35 cellular contexts compared by ENCODE assay signal in the genomic region with DNA sequence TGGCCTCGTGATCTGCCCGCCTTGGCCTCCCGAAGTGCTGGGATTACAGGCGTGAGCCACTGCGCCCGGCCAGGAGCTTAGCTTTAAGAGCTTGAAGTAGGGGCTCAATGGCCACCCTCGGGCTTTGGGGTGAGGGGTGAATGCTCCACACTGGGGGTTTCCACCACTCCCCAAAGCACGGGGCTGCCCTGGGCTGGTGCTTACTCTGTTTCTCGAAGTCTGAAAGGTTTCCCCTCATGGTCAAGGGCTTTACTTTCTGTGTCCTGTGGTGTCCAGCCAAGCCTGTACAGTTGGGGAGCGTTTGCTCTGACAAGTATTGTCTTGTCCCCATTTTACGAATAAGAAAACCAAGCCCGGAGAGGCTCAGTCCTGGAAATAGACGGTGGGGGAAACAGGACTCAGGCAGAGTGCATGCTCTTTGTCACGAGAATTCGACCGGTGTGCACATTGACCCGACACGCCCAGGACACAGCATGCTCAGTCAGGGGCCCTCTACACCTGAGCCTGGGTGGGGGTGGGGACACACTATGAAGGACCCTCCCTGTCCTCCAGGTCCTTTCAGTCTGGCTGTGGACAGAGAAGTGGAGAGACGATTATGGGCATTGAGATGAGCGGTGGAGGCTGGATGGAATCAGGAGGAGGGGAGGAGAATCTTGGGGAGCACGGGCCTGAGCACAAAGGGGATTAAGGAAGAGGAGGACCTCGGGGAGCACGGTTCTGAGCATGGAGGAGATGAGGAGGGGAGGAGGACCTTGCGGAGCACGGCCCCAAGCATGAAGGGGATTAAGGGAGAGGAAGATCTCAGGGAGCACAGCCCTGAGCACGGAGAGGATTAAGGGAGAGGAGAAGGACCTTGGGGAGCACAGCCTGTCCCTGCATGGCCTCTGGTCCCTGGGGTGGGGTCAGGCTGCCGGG. TPM values are rescaled to one million over a fixed set of nuclear protein-coding genes. Genes with fewer than 3 reads are reported as not detected.
A peak's percentile ranks its signal among the peaks of the same experiment; 100 is the strongest.
DNase-seq lines count a peak whose midpoint lies in the region; ATAC-seq and TF ChIP-seq lines count a peak whose summit lies in the region.
"Had no signal": no experiment of that assay in that cellular context is flagged by ENCODE, and none has a peak within 500 bp of the region (broad histone marks: within the 10 kb centered on the region; RNA-seq: fewer than 3 reads in every experiment).

No MANE protein-coding gene starts in this region.

- no peak for TF ChIP-seq POLR2A in IMR-90 (IDR thresholded peaks at IDR 0.05; ENCODE audit: low read depth, low read length)
- TF ChIP-seq POLR2A in prostate gland (IDR thresholded peaks at IDR 0.05) = no peak

- no peak overlapping the region for H3K4me2 ChIP-seq in IMR-90 (ENCODE audit: low read depth, low read length)
- H3K4me2 ChIP-seq in neuronal stem cell (ENCODE audit: insufficient read depth, low read length, poor library complexity, severe bottlenecking) = no peak overlapping the region

- H3K27ac Mint-ChIP-seq in T-helper 1 cell treated with Interleukin-12 subunit alpha and Interleukin-12 subunit beta and Interleukin-4 antibody, amounts not matched to agents 30 μg/mL and 1 μg/mL, for 36 hours = peak overlapping the region; percentile 7
- H3K27ac Mint-ChIP-seq: activated CD4-positive, alpha-beta memory T cell treated with anti-CD3 and anti-CD28 coated beads, Interleukin-2, amount 10 ng/mL, durations not matched to agents 7 days and 5 days had no signal

- H3K9me1 ChIP-seq in IMR-90 (ENCODE audit: insufficient read depth, low read length) = no peaks in the 10 kb centered on the region

- no peak overlapping the region for H3K4me3 Mint-ChIP-seq in T-helper 1 cell treated with Interleukin-12 subunit alpha and Interleukin-12 subunit beta and Interleukin-4 antibody, amounts not matched to agents 30 μg/mL and 1 μg/mL, for 36 hours
- H3K4me3 Mint-ChIP-seq: activated CD4-positive, alpha-beta memory T cell treated with anti-CD3 and anti-CD28 coated beads, Interleukin-2, amount 10 ng/mL, durations not matched to agents 7 days and 5 days had no signal

- no TSS peak for BruUV-seq in IMR-90 (replicated peaks; lab: Mats Ljungman, UMichigan)

- H3K79me1 ChIP-seq in IMR-90 (ENCODE audit: low read depth in 1 of 2, low read length in 2 of 2) (no peaks in the 10 kb centered on the region), neuronal stem cell (ENCODE audit: low read depth, low read length) (peaks cover 2% of the 10 kb centered on the region)

- H3K27ac ChIP-seq in IMR-90 (ENCODE audit: insufficient read depth, low read length) (no peak overlapping the region), duodenal mucosa (ENCODE audit: low read depth, low read length) (no peak overlapping the region), neuronal stem cell (replicated peaks; ENCODE audit: low read length) (no peak overlapping the region), prostate gland (no peak overlapping the region)
- H3K27ac ChIP-seq: 22Rv1, body of pancreas, GM23248, upper lobe of right lung had no signal

- H3K56ac ChIP-seq in IMR-90 (ENCODE audit: extremely low read depth, insufficient read depth, low read length) = no peak overlapping the region

- peaks cover 4% of the 10 kb centered on the region for H3K36me3 Mint-ChIP-seq in T-helper 1 cell treated with Interleukin-12 subunit alpha and Interleukin-12 subunit beta and Interleukin-4 antibody, amounts not matched to agents 30 μg/mL and 1 μg/mL, for 36 hours (ENCODE audit: low read depth)

- no peak overlapping the region for H4K91ac ChIP-seq in IMR-90 (ENCODE audit: insufficient read depth, low read depth, low read length)
- H4K91ac ChIP-seq in neuronal stem cell (ENCODE audit: low read depth, low read length, poor library complexity) = no peak overlapping the region

- H3K14ac ChIP-seq in IMR-90 (replicated peaks; ENCODE audit: low read depth, low read length) (no peak overlapping the region), neuronal stem cell (ENCODE audit: low read length) (no peak overlapping the region)

- no peak overlapping the region for H4K5ac ChIP-seq in IMR-90 (ENCODE audit: low read depth, low read length)

- DNase-seq in T-helper 1 cell (no peak), IMR-90 (no peak), neuronal stem cell (ENCODE audit: low spot score) (no peak), prostate gland (ENCODE audit: low spot score) (no peak)
- DNase-seq: activated CD4-positive, alpha-beta memory T cell treated with anti-CD3 and anti-CD28 coated beads, Interleukin-2, amount 10 ng/mL, durations not matched to agents 7 days and 5 days; activated CD4-positive, alpha-beta T cell treated with anti-CD3 and anti-CD28 coated beads for 1 hour; activated gamma-delta T cell treated with Interleukin-2 at 50 U/mL for 16 hours; activated T-cell treated with anti-CD3 and anti-CD28 coated beads for 4 hours; body of pancreas; C1 segment of cervical spinal cord; cerebellar nuclear complex; dermis blood vessel endothelial cell; DMS79 treated with DMSO at 0.1 percent for 48 hours; GF-D8; glutamatergic neuron; KBM-7; left ventricle myocardium superior; NCI-H1092 treated with DMSO at 0.1 percent for 48 hours; NCI-H187 treated with DMSO at 0.1 percent for 48 hours; NK-92 treated with Interleukin-12 subunit alpha and Interleukin-12 subunit beta, amount 100 ng/mL, for 24 hours; stimulated activated CD4-positive, alpha-beta T cell treated with anti-CD3 and anti-CD28 coated beads, Interleukin-4, amount 100 ng/mL, for 4 hours; upper lobe of right lung had no signal

- intact Hi-C loops in IMR-90 (cut with micrococcal nuclease) (no loop called here), prostate gland (cut with DNase I) (no loop called here)

- no peak for TF ChIP-seq RAD21 in IMR-90 (IDR thresholded peaks at IDR 0.05; ENCODE audit: low read length)

- H3K23ac ChIP-seq in IMR-90 (ENCODE audit: low read depth, low read length) (no peak overlapping the region), neuronal stem cell (ENCODE audit: low read depth, low read length, poor library complexity) (no peak overlapping the region)

- H2BK20ac ChIP-seq in IMR-90 (ENCODE audit: low read depth, low read length) = no peak overlapping the region

- no peak overlapping the region for H3K9ac ChIP-seq in IMR-90 (ENCODE audit: low read depth, low read length)
- peak overlapping the region; percentile 32 to 59 for H3K9ac ChIP-seq in duodenal mucosa (ENCODE audit: low read depth in 1 of 2, low read length in 2 of 2)
- no peak overlapping the region for H3K9ac ChIP-seq in neuronal stem cell (ENCODE audit: low read depth, low read length, poor library complexity)

- H4K20me1 ChIP-seq in IMR-90 (ENCODE audit: insufficient read depth, low read length) = 0 out of 2 replicates have a peak, but pooled peaks cover 4% of the 10 kb centered on the region

- H3K4me1 ChIP-seq in IMR-90 (ENCODE audit: control insufficient read depth, insufficient read depth, low read length) (no peaks in the 10 kb centered on the region), duodenal mucosa (ENCODE audit: control insufficient read depth in 1 of 2, insufficient read depth in 2 of 2, low read length in 2 of 2) (peaks cover 10 to 12% of the 10 kb centered on the region in 2 donors), neuronal stem cell (ENCODE audit: control insufficient read depth in 2 of 2, insufficient read depth in 1 of 2, low read depth in 1 of 2, low read length in 2 of 2) (peaks cover 0 to 2% of the 10 kb centered on the region in 2 donors), prostate gland (replicated peaks) (no peaks in the 10 kb centered on the region)
- H3K4me1 ChIP-seq: body of pancreas, upper lobe of right lung had no signal

- peaks cover 13% of the 10 kb centered on the region for H3K4me1 Mint-ChIP-seq in T-helper 1 cell treated with Interleukin-12 subunit alpha and Interleukin-12 subunit beta and Interleukin-4 antibody, amounts not matched to agents 30 μg/mL and 1 μg/mL, for 36 hours (ENCODE audit: low read depth)

- no peak overlapping the region for H2BK120ac ChIP-seq in IMR-90 (ENCODE audit: low read depth, low read length)
- H2BK120ac ChIP-seq in neuronal stem cell (ENCODE audit: low read depth, low read length) = no peak overlapping the region

- peak overlapping the region; percentile 32 for H2AFZ ChIP-seq in IMR-90 (replicated peaks; ENCODE audit: low read length, poor library complexity)
- H2AFZ ChIP-seq in neuronal stem cell (ENCODE audit: low read length) = no peak overlapping the region

- H2AK5ac ChIP-seq in IMR-90 (ENCODE audit: low read depth, low read length) (no peak overlapping the region), neuronal stem cell (ENCODE audit: low read depth, low read length) (peak overlapping the region; percentile 35)

- H3K27me3 ChIP-seq in IMR-90 (ENCODE audit: control insufficient read depth, insufficient read depth, low read length) (peaks cover 41% of the 10 kb centered on the region), duodenal mucosa (ENCODE audit: control insufficient read depth in 1 of 2, insufficient read depth in 2 of 2, low read length in 2 of 2) (no peaks in the 10 kb centered on the region), neuronal stem cell (ENCODE audit: control insufficient read depth in 3 of 3, insufficient read depth in 3 of 3, low read depth in 1 of 3, low read length in 3 of 3) (peaks cover 0 to 34% (median 0%) of the 10 kb centered on the region in 3 experiments), prostate gland (replicated peaks; ENCODE audit: insufficient read depth) (no peaks in the 10 kb centered on the region)
- H3K27me3 ChIP-seq: body of pancreas had no signal

- ATAC-seq in IMR-90 (ENCODE audit: low read depth) (no peak), HG02763 (IDR thresholded peaks at IDR 0.05; ENCODE audit: unreplicated experiment) (no peak), HG02610 (IDR thresholded peaks at IDR 0.05; ENCODE audit: unreplicated experiment) (no peak)
- ATAC-seq: SK-N-SH treated with all-trans-retinoic acid at 6 μM for 48 hours had no signal

- POLR2A ChIA-PET in IMR-90 (lab: Charles Lee; ENCODE audit: unreplicated experiment) = no interaction called here

- H2BK5ac ChIP-seq in IMR-90 (ENCODE audit: low read depth, low read length, poor library complexity, severe bottlenecking) = no peak overlapping the region
- no peak overlapping the region for H2BK5ac ChIP-seq in neuronal stem cell (ENCODE audit: low read length)

- H2BK15ac ChIP-seq in IMR-90 (ENCODE audit: low read depth, low read length) (no peak overlapping the region), neuronal stem cell (ENCODE audit: low read length) (peak overlapping the region; percentile 45)

- H2BK12ac ChIP-seq in neuronal stem cell (ENCODE audit: low read length) = no peak overlapping the region

- no peaks in the 10 kb centered on the region for H3K27me3 Mint-ChIP-seq in T-helper 1 cell treated with Interleukin-12 subunit alpha and Interleukin-12 subunit beta and Interleukin-4 antibody, amounts not matched to agents 30 μg/mL and 1 μg/mL, for 36 hours (ENCODE audit: low read depth)

- 79% methylated on average over 18 of the region's 27 CpGs; no CpG with 5 or more reads in 1 of the 2 experiments for WGBS in IMR-90 (ENCODE audit: extremely low coverage in 2 of 2, insufficient read length in 1 of 2), 2 experiments
- WGBS in neuronal stem cell (ENCODE audit: extremely low coverage in 2 of 2, insufficient read length in 2 of 2, insufficient replicate concordance in 1 of 2), 2 donors = no CpG with 5 or more reads among the region's 27 CpGs
- 73% methylated on average over 27 of the region's 27 CpGs for WGBS in prostate gland

- H4K8ac ChIP-seq in IMR-90 (ENCODE audit: low read depth in 2 of 2, low read length in 2 of 2) = no peak overlapping the region
- no peak overlapping the region for H4K8ac ChIP-seq in neuronal stem cell (ENCODE audit: low read depth, low read length)

- H3K4me3 ChIP-seq in IMR-90 (ENCODE audit: insufficient read depth, low read depth, low read length) (no peak overlapping the region), duodenal mucosa (ENCODE audit: low read depth in 1 of 2, low read length in 2 of 2) (peak overlapping the region in 1 of 2 donors; percentile 30), neuronal stem cell (ENCODE audit: low read length in 2 of 2) (no peak overlapping the region), prostate gland (no peak overlapping the region)
- H3K4me3 ChIP-seq: body of pancreas, upper lobe of right lung had no signal

- H2AK9ac ChIP-seq in IMR-90 (replicated peaks; ENCODE audit: low read depth, low read length, poor library complexity) = no peak overlapping the region

- no peak overlapping the region for H3K4ac ChIP-seq in IMR-90 (ENCODE audit: low read depth, low read length)
- H3K4ac ChIP-seq in neuronal stem cell (ENCODE audit: low read length) = no peak overlapping the region

- H3K36me3 ChIP-seq in IMR-90 (ENCODE audit: control insufficient read depth, insufficient read depth, low read length) (no peaks in the 10 kb centered on the region), duodenal mucosa (ENCODE audit: control insufficient read depth in 1 of 2, insufficient read depth in 2 of 2, low read length in 2 of 2) (no peaks in the 10 kb centered on the region), neuronal stem cell (replicated peaks in 1 of 2; ENCODE audit: control insufficient read depth in 2 of 2, insufficient read depth in 2 of 2, low read length in 2 of 2) (no peaks in the 10 kb centered on the region), prostate gland (no peaks in the 10 kb centered on the region)
- H3K36me3 ChIP-seq: upper lobe of right lung had no signal

- H3K18ac ChIP-seq in IMR-90 (ENCODE audit: low read depth, low read length) (no peak overlapping the region), neuronal stem cell (ENCODE audit: low read length) (no peak overlapping the region)

- no peak for TF ChIP-seq CTCF in IMR-90 (conservative IDR thresholded peaks at IDR 0.05; ENCODE audit: low read depth, low read length)
- TF ChIP-seq CTCF in prostate gland (IDR thresholded peaks at IDR 0.05) = no peak

- CTCF ChIA-PET in IMR-90 (lab: Yijun Ruan, JAX) = no interaction called here

- no peaks in the 10 kb centered on the region for H3K9me3 Mint-ChIP-seq in T-helper 1 cell treated with Interleukin-12 subunit alpha and Interleukin-12 subunit beta and Interleukin-4 antibody, amounts not matched to agents 30 μg/mL and 1 μg/mL, for 36 hours
- H3K9me3 Mint-ChIP-seq: activated CD4-positive, alpha-beta memory T cell treated with anti-CD3 and anti-CD28 coated beads, Interleukin-2, amount 10 ng/mL, durations not matched to agents 7 days and 5 days had no signal

- in situ Hi-C loops in IMR-90 (cut with MboI; ENCODE audit: low sequenced_read_pairs) = no loop called here

- dilution Hi-C loops in IMR-90 (cut with HindIII; ENCODE audit: low sequenced_read_pairs, unreplicated experiment) = no loop called here

- no peaks in the 10 kb centered on the region for H3K9me3 ChIP-seq in IMR-90 (ENCODE audit: control insufficient read depth, insufficient read depth, low read length)
- no peaks in the 10 kb centered on the region for H3K9me3 ChIP-seq in duodenal mucosa (ENCODE audit: control insufficient read depth in 1 of 2, low read length in 2 of 2)
- no peaks in the 10 kb centered on the region for H3K9me3 ChIP-seq in neuronal stem cell (replicated peaks in 1 of 2; ENCODE audit: control insufficient read depth in 2 of 2, insufficient read depth in 1 of 2, low read depth in 1 of 2, low read length in 2 of 2)
- H3K9me3 ChIP-seq in prostate gland = no peaks in the 10 kb centered on the region
- H3K9me3 ChIP-seq: body of pancreas, upper lobe of right lung had no signal

RNA-seq across cellular contexts. Expression of a gene that starts 7.5 kb away (rescaled TPM):
- not detected in 2 replicates for total RNA-seq in IMR-90 (2012; rRNA removed)
- not detected in 2 replicates for polyA plus RNA-seq in IMR-90 (2012; rRNA removed)
- polyA plus RNA-seq in IMR-90 (2012; cell fraction: cytosol; rRNA removed) = 0.18 TPM in 1 of 2 replicates, not detected in the other
- polyA plus RNA-seq in IMR-90 (2012; cell fraction: nucleus; rRNA removed; ENCODE audit: low replicate concordance) = 0.12 and 0.16 TPM in 2 replicates
- polyA plus RNA-seq in neuronal stem cell (2013, experiment 1 of 2) = 1.5 TPM
- 1.5 TPM for polyA plus RNA-seq in neuronal stem cell (2013, experiment 2 of 2)
- 1 to 10 TPM in 1 of 2 donors, not detected in 1; 2.8 TPM for total RNA-seq in prostate gland
- total RNA-seq: body of pancreas, dermis blood vessel endothelial cell, fibroblast of villous mesenchyme, myocyte had no signal

RNA-seq across cellular contexts. Expression of a gene that starts 23.7 kb away (rescaled TPM):
- total RNA-seq in IMR-90 (2012; rRNA removed) (1.7 and 2.3 TPM in 2 replicates), prostate gland (10 to 100 TPM in 1 of 2 donors, 1 to 10 TPM in 1; 9.0 to 12.5 TPM)
- 4.4 and 5.2 TPM in 2 replicates for polyA plus RNA-seq in IMR-90 (2012; rRNA removed)
- 4.9 and 10.8 TPM in 2 replicates for polyA plus RNA-seq in IMR-90 (2012; cell fraction: cytosol; rRNA removed)
- polyA plus RNA-seq in IMR-90 (2012; cell fraction: nucleus; rRNA removed; ENCODE audit: low replicate concordance) = 1.2 and 2.4 TPM in 2 replicates
- 0.39 TPM for polyA plus RNA-seq in neuronal stem cell (2013, experiment 1 of 2)
- polyA plus RNA-seq in neuronal stem cell (2013, experiment 2 of 2) = 0.65 TPM

RNA-seq across cellular contexts. Expression of a gene that starts 36.4 kb away (rescaled TPM):
- total RNA-seq in IMR-90 (2012; rRNA removed) (38.3 and 47.1 TPM in 2 replicates), prostate gland (100 to 1,000 TPM in 1 of 2 donors, 10 to 100 TPM in 1; 80.3 to 155 TPM)
- polyA plus RNA-seq in IMR-90 (2012; rRNA removed) = 144 and 186 TPM in 2 replicates
- 131 and 159 TPM in 2 replicates for polyA plus RNA-seq in IMR-90 (2012; cell fraction: cytosol; rRNA removed)
- polyA plus RNA-seq in IMR-90 (2012; cell fraction: nucleus; rRNA removed; ENCODE audit: low replicate concordance) = 373 and 817 TPM in 2 replicates
- 70.3 TPM for polyA plus RNA-seq in neuronal stem cell (2013, experiment 1 of 2)
- polyA plus RNA-seq in neuronal stem cell (2013, experiment 2 of 2) = 72.1 TPM

RNA-seq across cellular contexts. Expression of a gene that starts 49.1 kb away (rescaled TPM):
- under 0.01 and 0.28 TPM in 2 replicates for total RNA-seq in IMR-90 (2012; rRNA removed)
- polyA plus RNA-seq in IMR-90 (2012; rRNA removed) = 0.03 and 0.13 TPM in 2 replicates
- polyA plus RNA-seq in IMR-90 (2012; cell fraction: cytosol; rRNA removed) = 0.05 and 0.06 TPM in 2 replicates
- polyA plus RNA-seq in IMR-90 (2012; cell fraction: nucleus; rRNA removed; ENCODE audit: low replicate concordance) = 0.08 TPM in 1 of 2 replicates, not detected in the other
- polyA plus RNA-seq in neuronal stem cell (2013, experiment 1 of 2) = 0.28 TPM
- 0.19 TPM for polyA plus RNA-seq in neuronal stem cell (2013, experiment 2 of 2)
- 10 to 100 TPM in 1 of 2 donors, not detected in 1; 10.6 TPM for total RNA-seq in prostate gland
- total RNA-seq: activated CD4-positive, alpha-beta memory T cell treated with anti-CD3 and anti-CD28 coated beads, Interleukin-2, amount 10 ng/mL, durations not matched to agents 7 days and 5 days; body of pancreas; dermis blood vessel endothelial cell; esophagus mucosa; fibroblast of villous mesenchyme; GM23248; left ventricle myocardium superior; MCF 10A; mesenteric fat pad; sciatic nerve; upper lobe of right lung had no signal
- polyA plus RNA-seq: GM23248 had no signal

Comparison
In these comparisons a context has a peak if more than half of its experiments do, and no peak if none do; other contexts are left out.
1. H3K9ac ChIP-seq: peak in duodenal mucosa (2 of 2); none in IMR-90 (single experiment) and neuronal stem cell (single experiment).